ENCODE assay signal across 9 cellular contexts in the genomic region with DNA sequence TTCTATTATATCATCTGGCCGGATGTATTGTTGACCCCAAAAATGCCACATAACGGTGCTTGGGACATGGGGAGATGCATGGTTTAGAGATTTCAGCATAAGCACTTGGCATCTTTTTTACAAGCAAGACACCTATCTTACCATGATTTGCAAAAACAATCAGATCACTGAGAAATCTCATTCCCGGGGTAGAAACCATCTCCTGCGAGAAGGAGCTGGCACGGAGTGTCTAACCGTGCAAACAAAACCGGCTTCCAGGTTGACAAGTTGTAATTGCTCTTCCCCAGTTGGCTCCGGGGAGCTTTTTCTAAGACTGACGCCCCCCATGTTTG. TPM values are rescaled to one million over a fixed set of nuclear protein-coding genes. Genes with fewer than 3 reads are reported as not detected.
DNase-seq lines count a peak whose midpoint lies in the region; ATAC-seq and TF ChIP-seq lines count a peak whose summit lies in the region.
"Had no signal": no experiment of that assay in that cellular context is flagged by ENCODE, and none has a peak within 500 bp of the region (broad histone marks: within the 10 kb centered on the region; RNA-seq: fewer than 3 reads in every experiment).

No MANE protein-coding gene starts in this region.

- H3K36me3 ChIP-seq in NT2/D1 (ENCODE audit: insufficient read depth, insufficient read length, low read length) (no peaks in the 10 kb centered on the region), endocrine pancreas (ENCODE audit: control insufficient read depth, insufficient read depth, low read length) (no peaks in the 10 kb centered on the region), psoas muscle (ENCODE audit: insufficient read depth in 1 of 2, low read depth in 1 of 2) (no peaks in the 10 kb centered on the region)

- H3K9me3 ChIP-seq in NT2/D1 (ENCODE audit: insufficient read depth, low read length): no peaks in the 10 kb centered on the region
- no peaks in the 10 kb centered on the region for H3K9me3 ChIP-seq in endocrine pancreas (ENCODE audit: control insufficient read depth, low read length)
- H3K9me3 ChIP-seq in psoas muscle: no peaks in the 10 kb centered on the region

- no peak for DNase-seq in NT2/D1 (ENCODE audit: low read depth, low spot score)
- no peak for DNase-seq in psoas muscle
- no peak for DNase-seq in posterior cingulate gyrus
- DNase-seq in NCI-H187 treated with DMSO at 0.1 percent for 48 hours (lab: John Stamatoyannopoulos, UW): no peak
- DNase-seq: foreskin melanocyte had no signal

- TF ChIP-seq CTCF in GM12875 (IDR thresholded peaks at IDR 0.05; ENCODE audit: borderline replicate concordance, insufficient read depth, low read depth, low read length) (no peak), psoas muscle (IDR thresholded peaks at IDR 0.05) (no peak)

- intact Hi-C loops in psoas muscle (cut with DNase I) (loop anchor here in 1 of 2 donors (2.0 kb wide), 2 partner anchors 29 to 89 kb away; no protein-coding TSS in a partner anchor), posterior cingulate gyrus (cut with DNase I) (no loop called here)

- ATAC-seq in psoas muscle (no peak), HG03135 (IDR thresholded peaks at IDR 0.05; ENCODE audit: unreplicated experiment) (no peak), GM21367 (IDR thresholded peaks at IDR 0.05; ENCODE audit: unreplicated experiment) (no peak)

- H3K27me3 ChIP-seq in NT2/D1 (ENCODE audit: insufficient read depth, insufficient read length): peaks cover 27% of the 10 kb centered on the region
- H3K27me3 ChIP-seq in endocrine pancreas (ENCODE audit: control insufficient read depth, insufficient read depth, low read length): no peaks in the 10 kb centered on the region
- no peaks in the 10 kb centered on the region for H3K27me3 ChIP-seq in psoas muscle (ENCODE audit: insufficient read depth in 3 of 3, low read length in 2 of 3)

- H3K4me3 ChIP-seq in GM12875 (ENCODE audit: low read depth, low read length) (peak overlapping the region; percentile 56), NT2/D1 (ENCODE audit: insufficient read length, low read depth) (peak overlapping the region; percentile 54), endocrine pancreas (ENCODE audit: control insufficient read depth, insufficient read depth, low read length) (peak overlapping the region; percentile 23), psoas muscle (peak overlapping the region; percentile 92)

- WGBS in psoas muscle, 3 donors: 36 to 51% (median 47%) methylated on average over 9 of the region's 9 CpGs

- peaks cover 14% of the 10 kb centered on the region for H3K4me1 ChIP-seq in NT2/D1 (ENCODE audit: insufficient read depth, insufficient read length)
- no peaks in the 10 kb centered on the region for H3K4me1 ChIP-seq in endocrine pancreas (ENCODE audit: control insufficient read depth, insufficient read depth, low read length)
- peaks cover 13% of the 10 kb centered on the region for H3K4me1 ChIP-seq in psoas muscle

- H3K9ac ChIP-seq in NT2/D1 (ENCODE audit: insufficient read length, low read depth): no peak overlapping the region
- no peak overlapping the region for H3K9ac ChIP-seq in endocrine pancreas (ENCODE audit: control insufficient read depth, insufficient read depth, low read length)

- peak overlapping the region; percentile 90 for H3K27ac ChIP-seq in psoas muscle

RNA-seq across cellular contexts. Expression of a gene that starts 1.0 kb away (rescaled TPM):
- total RNA-seq in psoas muscle: 10 to 100 TPM in 1 of 4 donors, 1 to 10 TPM in 2, under 1 TPM in 1; 0.82 to 47.7 (median 6.4) TPM
- 10 to 100 TPM in 1 of 3 donors, under 1 TPM in 2; 0.75 to 31.1 (median 0.86) TPM for polyA plus RNA-seq in psoas muscle

RNA-seq across cellular contexts. Expression of a gene that starts 1.4 kb away (rescaled TPM):
- total RNA-seq in psoas muscle: 1 to 10 TPM; 2.1 to 6.1 (median 3.1) TPM
- polyA plus RNA-seq in psoas muscle: 1 to 10 TPM; 1.7 to 3.7 (median 1.9) TPM

RNA-seq across cellular contexts. Expression of a gene that starts 42.1 kb away (rescaled TPM):
- total RNA-seq in psoas muscle: 100 to 1,000 TPM in 2 of 4 donors, 10 to 100 TPM in 2; 71.6 to 121 (median 91.8) TPM
- polyA plus RNA-seq in psoas muscle: 100 to 1,000 TPM in 1 of 3 donors, 10 to 100 TPM in 2; 31.1 to 105 (median 53.6) TPM

Comparison
In these comparisons a context has a peak if more than half of its experiments do, and no peak if none do; other contexts are left out.
1. H3K4me3 ChIP-seq: peak in every context shown above with its lines; median percentile 92 in psoas muscle; 56 in GM12875; 54 in NT2/D1; 23 in endocrine pancreas.